8 cellular contexts compared by ENCODE assay signal in genomic region chr3:42803800-42804112, GRCh38. TPM values are rescaled to one million over a fixed set of nuclear protein-coding genes. Genes with fewer than 3 reads are reported as not detected.
DNase-seq lines count a peak whose midpoint lies in the region; ATAC-seq lines count a peak whose summit lies in the region.

No MANE protein-coding gene starts in this region.

- peak overlapping the region; percentile 94 to 96 for H3K4me3 Mint-ChIP-seq in activated T-cell treated with anti-CD3 and anti-CD28 coated beads, Interleukin-2, amount 50 U/mL, for 72 hours

- no peaks in the 10 kb centered on the region for H4K20me1 ChIP-seq in GM23248 (ENCODE audit: insufficient read depth)

- H3K9me2 ChIP-seq in GM23248 (ENCODE audit: insufficient read depth), result no peaks in the 10 kb centered on the region

- H3K9ac ChIP-seq in GM23248, result peak overlapping the region; percentile 90

- peaks cover 51% of the 10 kb centered on the region for H3K79me2 ChIP-seq in GM23248 (ENCODE audit: insufficient read depth)

- peaks cover 14% of the 10 kb centered on the region for H3F3A ChIP-seq in GM23248 (ENCODE audit: insufficient read depth)

- DNase-seq in NCI-H82 (lab: John Stamatoyannopoulos, UW) (peak; percentile 68), NCI-H82 treated with DMSO at 0.1 percent for 48 hours (lab: John Stamatoyannopoulos, UW; ENCODE audit: unreplicated experiment) (no peak), GM23248 (peak; percentile 73), LHCN-M2 (ENCODE audit: low read depth) (peak; percentile 31), Right ventricle myocardium superior (peak; percentile 68), posterior vena cava (ENCODE audit: low spot score) (peak; percentile 84), HK-2 (ENCODE audit: unreplicated experiment) (no peak)
- peak; percentile 33 to 51 for DNase-seq in activated T-cell treated with anti-CD3 and anti-CD28 coated beads, Interleukin-2, amount 50 U/mL, for 72 hours

- H3K27me3 ChIP-seq in GM23248 (replicated peaks; ENCODE audit: insufficient read depth), result no peaks in the 10 kb centered on the region

- no peaks in the 10 kb centered on the region for H3K9me3 ChIP-seq in GM23248 (ENCODE audit: low read depth)

- peak overlapping the region; percentile 91 for H3K27ac Mint-ChIP-seq in activated T-cell treated with anti-CD3 and anti-CD28 coated beads, Interleukin-2, amount 50 U/mL, for 72 hours

- H3K27me3 Mint-ChIP-seq in activated T-cell treated with anti-CD3 and anti-CD28 coated beads, Interleukin-2, amount 50 U/mL, for 72 hours (ENCODE audit: low read depth), result peaks cover 24% of the 10 kb centered on the region

- in situ Hi-C loops in GM23248 (cut with MboI), result no loop called here

- intact Hi-C loops in Right ventricle myocardium superior (cut with DNase I), result no loop called here
- intact Hi-C loops in posterior vena cava (cut with DNase I), result no loop called here

- peaks cover 1 to 2% of the 10 kb centered on the region in 2 donors for H3K36me3 Mint-ChIP-seq in activated T-cell treated with anti-CD3 and anti-CD28 coated beads, Interleukin-2, amount 50 U/mL, for 72 hours (ENCODE audit: insufficient read depth in 2 of 2)

- ATAC-seq in activated T-cell treated with anti-CD3 and anti-CD28 coated beads, Interleukin-2, amount 50 U/mL, for 72 hours (replicated peaks in 1 of 2), result peak; percentile 39 to 48
- ATAC-seq in Right ventricle myocardium superior (ENCODE audit: poor library complexity), result peak; percentile 71

- 0 to 1% methylated on average over 14 to 21 of the region's 21 CpGs for WGBS in GM23248 (ENCODE audit: low coverage in 1 of 2, low lambda C conversion rate in 2 of 2, missing lambda C conversion rate in 2 of 2), 2 experiments

- H2AFZ ChIP-seq in GM23248, result peak overlapping the region; percentile 97

- peak overlapping the region; percentile 80 for H3K27ac ChIP-seq in GM23248

- peaks cover 54% of the 10 kb centered on the region for H3K4me1 Mint-ChIP-seq in activated T-cell treated with anti-CD3 and anti-CD28 coated beads, Interleukin-2, amount 50 U/mL, for 72 hours (ENCODE audit: low read depth)

- no peaks in the 10 kb centered on the region for H3K36me3 ChIP-seq in GM23248 (ENCODE audit: low read depth)

- peak overlapping the region; percentile 99 for H3K4me2 ChIP-seq in GM23248 (ENCODE audit: unreplicated experiment)

- H3K4me1 ChIP-seq in GM23248 (ENCODE audit: insufficient read depth), result peaks cover 11% of the 10 kb centered on the region

- peak overlapping the region; percentile 92 for H3K4me3 ChIP-seq in GM23248

- no peaks in the 10 kb centered on the region for H3K9me3 Mint-ChIP-seq in activated T-cell treated with anti-CD3 and anti-CD28 coated beads, Interleukin-2, amount 50 U/mL, for 72 hours

RNA-seq across cellular contexts. Expression of gene HIGD1A, which starts 0.5 kb away (rescaled TPM):
- total RNA-seq in GM23248 (2014; rRNA removed; shearing (Covaris generic)), result 154 and 173 TPM in 2 replicates
- 211 and 217 TPM in 2 replicates for polyA plus RNA-seq in GM23248 (2016; fragmentation: Nextera tagmentation; extraction: Ambion mirVana)
- total RNA-seq in LHCN-M2 (2014; rRNA removed) (185 and 201 TPM in 2 replicates), Right ventricle myocardium superior (320 TPM), posterior vena cava (100 to 1,000 TPM; 163 to 204 TPM)
- 115 TPM for polyA plus RNA-seq in LHCN-M2 (2012)
- 10 to 100 TPM; 54.0 to 63.8 TPM for total RNA-seq in activated T-cell treated with anti-CD3 and anti-CD28 coated beads, Interleukin-2, amount 50 U/mL, for 72 hours

RNA-seq across cellular contexts. Expression of gene ACKR2, which starts 5.5 kb away (rescaled TPM):
- 0.11 TPM in 1 of 2 replicates, not detected in the other for total RNA-seq in GM23248 (2014; rRNA removed; shearing (Covaris generic))
- 0.23 and 0.32 TPM in 2 replicates for polyA plus RNA-seq in GM23248 (2016; fragmentation: Nextera tagmentation; extraction: Ambion mirVana)
- total RNA-seq in LHCN-M2 (2014; rRNA removed) (0.11 TPM in 1 of 2 replicates, not detected in the other), Right ventricle myocardium superior (0.43 TPM), posterior vena cava (10 to 100 TPM; 17.0 to 20.6 TPM)
- polyA plus RNA-seq in LHCN-M2 (2012), result 0.34 TPM
- 1 to 10 TPM; 1.1 to 1.2 TPM for total RNA-seq in activated T-cell treated with anti-CD3 and anti-CD28 coated beads, Interleukin-2, amount 50 U/mL, for 72 hours

RNA-seq across cellular contexts. Expression of gene CCDC13, which starts 30.7 kb away (rescaled TPM):
- 0.22 and 1.3 TPM in 2 replicates for total RNA-seq in GM23248 (2014; rRNA removed; shearing (Covaris generic))
- 0.41 and 1.1 TPM in 2 replicates for polyA plus RNA-seq in GM23248 (2016; fragmentation: Nextera tagmentation; extraction: Ambion mirVana)
- 0.57 and 0.77 TPM in 2 replicates for total RNA-seq in LHCN-M2 (2014; rRNA removed)
- polyA plus RNA-seq in LHCN-M2 (2012), result 0.17 TPM
- total RNA-seq in activated T-cell treated with anti-CD3 and anti-CD28 coated beads, Interleukin-2, amount 50 U/mL, for 72 hours, result under 1 TPM; 0.32 to 0.70 TPM
- 0.24 TPM for total RNA-seq in Right ventricle myocardium superior
- 1 to 10 TPM; 1.4 to 2.7 TPM for total RNA-seq in posterior vena cava

Comparison
In these comparisons a context has a peak if more than half of its experiments do, and no peak if none do; other contexts are left out.
1. DNase-seq: peak in NCI-H82 (single experiment), GM23248 (single experiment), LHCN-M2 (single experiment), activated T-cell treated with anti-CD3 and anti-CD28 coated beads, Interleukin-2, amount 50 U/mL, for 72 hours (2 of 2), Right ventricle myocardium superior (single experiment) and posterior vena cava (single experiment); none in NCI-H82 treated with DMSO at 0.1 percent for 48 hours (single experiment) and HK-2 (single experiment).
2. RNA of gene ACKR2, which starts 5.5 kb away (total RNA-seq): 17.0 to 20.6 TPM in posterior vena cava; 1.1 to 1.2 TPM in activated T-cell treated with anti-CD3 and anti-CD28 coated beads, Interleukin-2, amount 50 U/mL, for 72 hours, 0.43 TPM in Right ventricle myocardium superior (single experiment), 0.11 TPM in LHCN-M2 and 0.11 TPM in GM23248; every median in the first group is over 4 times any median in the second.